8 cellular contexts compared by ENCODE assay signal in the genomic region with DNA sequence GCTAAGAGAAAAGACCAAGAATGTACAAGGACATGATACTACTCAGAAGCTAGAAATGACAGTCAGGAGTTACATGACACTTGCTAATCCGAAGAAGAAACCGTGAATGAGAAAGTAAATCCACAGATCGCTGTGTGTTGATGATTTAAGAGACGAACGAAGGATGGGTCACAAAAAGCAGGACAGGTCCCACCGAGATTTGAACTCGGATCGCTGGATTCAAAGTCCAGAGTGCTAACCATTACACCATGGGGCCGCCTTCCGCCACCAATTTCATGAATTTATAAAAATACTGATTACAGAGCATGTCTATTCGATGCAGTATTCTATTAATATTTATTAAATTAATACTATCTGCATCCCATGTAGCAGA. TPM values are rescaled to one million over a fixed set of nuclear protein-coding genes. Genes with fewer than 3 reads are reported as not detected.
DNase-seq lines count a peak whose midpoint lies in the region; ATAC-seq and TF ChIP-seq lines count a peak whose summit lies in the region.

No MANE protein-coding gene starts in this region.

- H3K4me2 ChIP-seq in mammary epithelial cell (ENCODE audit: insufficient read depth, low read depth, low read length) = peak overlapping the region; percentile 66

- peak overlapping the region; percentile 4 to 38 (median 12) for H3K4me3 ChIP-seq in mammary epithelial cell (replicated peaks in 1 of 3; ENCODE audit: insufficient read depth in 1 of 3, low read depth in 2 of 3, low read length in 3 of 3)

- ATAC-seq in naive B cell (ENCODE audit: low read depth in 2 of 2) = peak in 1 of 2 donors; percentile 16

- peak; percentile 71 for DNase-seq in activated effector memory CD4-positive, alpha-beta T cell treated with anti-CD3 and anti-CD28 coated beads, Interleukin-2, amount 50 U/mL, for 16 hours
- DNase-seq in activated effector memory CD4-positive, alpha-beta T cell treated with Interleukin-2 at 50 U/mL for 16 hours = no peak
- peak; percentile 50 for DNase-seq in RPMI7951 (ENCODE audit: low read depth)
- peak; percentile 62 for DNase-seq in mammary epithelial cell
- DNase-seq in naive B cell = no peak
- no peak for DNase-seq in NK-92 (lab: John Stamatoyannopoulos, UW; ENCODE audit: unreplicated experiment)
- DNase-seq in hepatic stellate cell (ENCODE audit: low spot score) = no peak
- no peak for DNase-seq in germinal center (ENCODE audit: low spot score)

- no peaks in the 10 kb centered on the region for H3K36me3 Mint-ChIP-seq in naive B cell

- CTCF ChIA-PET in mammary epithelial cell (lab: Charles Lee; ENCODE audit: low non-redundant PET) = no interaction called here

- H3K27me3 Mint-ChIP-seq in naive B cell = peaks cover 0 to 6% (median 4%) of the 10 kb centered on the region in 3 donors

- in situ Hi-C loops in mammary epithelial cell (cut with MboI; ENCODE audit: low sequenced_read_pairs in 2 of 2) = loop anchor here in 1 of 2 donors (10.0 kb wide), 1 partner anchor 106 kb away; a partner anchor contains a TSS

- dilution Hi-C loops in mammary epithelial cell (cut with HindIII; ENCODE audit: low sequenced_read_pairs) = no loop called here

- H2AFZ ChIP-seq in mammary epithelial cell (ENCODE audit: low read depth, low read length) = no peak overlapping the region

- no peaks in the 10 kb centered on the region for H3K36me3 ChIP-seq in mammary epithelial cell (ENCODE audit: insufficient read depth, low read length)

- intact Hi-C loops in mammary epithelial cell (cut with micrococcal nuclease) = loop anchor here (1.0 to 5.0 kb wide), 7 partner anchors 16 to 821 kb away; a partner anchor contains a TSS

- H3K4me1 ChIP-seq in mammary epithelial cell (ENCODE audit: insufficient read depth, low read length) = peaks cover 37% of the 10 kb centered on the region

- peak overlapping the region in 4 of 6 donors; percentile 49 to 100 (median 92) for H3K27ac Mint-ChIP-seq in naive B cell

- peaks cover 0 to 10% (median 0%) of the 10 kb centered on the region in 7 donors for H3K9me3 Mint-ChIP-seq in naive B cell

- no peak overlapping the region for H3K9ac ChIP-seq in mammary epithelial cell (ENCODE audit: insufficient read depth, low read length)

- no peaks in the 10 kb centered on the region for H3K27me3 ChIP-seq in mammary epithelial cell (ENCODE audit: insufficient read depth, low read length)

- no peak for TF ChIP-seq CTCF in mammary epithelial cell (conservative IDR thresholded peaks at IDR 0.05 in 1 of 2, IDR thresholded peaks at IDR 0.05 in 1 of 2; ENCODE audit: extremely low read depth in 1 of 2, insufficient read depth in 1 of 2, low read depth in 1 of 2, low read length in 2 of 2)

- no peaks in the 10 kb centered on the region for H4K20me1 ChIP-seq in mammary epithelial cell (ENCODE audit: insufficient read depth, low read length)

- peak overlapping the region in 6 of 8 donors; percentile 49 to 96 (median 93) for H3K4me3 Mint-ChIP-seq in naive B cell

- TSS peak; percentile 52 for BruUV-seq in mammary epithelial cell (replicated peaks; lab: Mats Ljungman, UMichigan)

- peak overlapping the region; percentile 46 for H3K27ac ChIP-seq in mammary epithelial cell (ENCODE audit: insufficient read depth, low read depth, low read length)

- H3K9me3 ChIP-seq in mammary epithelial cell (replicated peaks; ENCODE audit: insufficient read depth, low read length) = no peaks in the 10 kb centered on the region

- H3K79me2 ChIP-seq in mammary epithelial cell (ENCODE audit: insufficient read depth, low read length) = no peaks in the 10 kb centered on the region

- H3K4me1 Mint-ChIP-seq in naive B cell = peaks cover 25 to 26% (median 26%) of the 10 kb centered on the region in 3 donors

- WGBS in mammary epithelial cell (ENCODE audit: low coverage, missing lambda C conversion rate) = 2% methylated on average over 11 of the region's 11 CpGs

RNA-seq across cellular contexts. Expression of a gene that starts 54.0 kb away (rescaled TPM):
- total RNA-seq in RPMI7951 (2014; rRNA removed; shearing (Covaris generic)) = 4.8 and 6.5 TPM in 2 replicates
- total RNA-seq in mammary epithelial cell = 1 to 10 TPM; 3.8 to 4.5 TPM
- polyA plus RNA-seq in mammary epithelial cell = 12.1 TPM
- polyA minus RNA-seq in mammary epithelial cell = 3.3 TPM
- 100 to 1,000 TPM in 1 of 6 donors, 10 to 100 TPM in 5; 26.7 to 112 (median 51.7) TPM for polyA plus RNA-seq in naive B cell (ENCODE audit: low read depth in 6 of 6)

Comparison
In these comparisons a context has a peak if more than half of its experiments do, and no peak if none do; other contexts are left out.
1. DNase-seq: peak in activated effector memory CD4-positive, alpha-beta T cell treated with anti-CD3 and anti-CD28 coated beads, Interleukin-2, amount 50 U/mL, for 16 hours (single experiment), RPMI7951 (single experiment) and mammary epithelial cell (single experiment); none in activated effector memory CD4-positive, alpha-beta T cell treated with Interleukin-2 at 50 U/mL for 16 hours (single experiment), naive B cell (single experiment), NK-92 (single experiment), hepatic stellate cell (single experiment) and germinal center (single experiment).